ENCODE assay signal across 1 cellular context in the genomic region with DNA sequence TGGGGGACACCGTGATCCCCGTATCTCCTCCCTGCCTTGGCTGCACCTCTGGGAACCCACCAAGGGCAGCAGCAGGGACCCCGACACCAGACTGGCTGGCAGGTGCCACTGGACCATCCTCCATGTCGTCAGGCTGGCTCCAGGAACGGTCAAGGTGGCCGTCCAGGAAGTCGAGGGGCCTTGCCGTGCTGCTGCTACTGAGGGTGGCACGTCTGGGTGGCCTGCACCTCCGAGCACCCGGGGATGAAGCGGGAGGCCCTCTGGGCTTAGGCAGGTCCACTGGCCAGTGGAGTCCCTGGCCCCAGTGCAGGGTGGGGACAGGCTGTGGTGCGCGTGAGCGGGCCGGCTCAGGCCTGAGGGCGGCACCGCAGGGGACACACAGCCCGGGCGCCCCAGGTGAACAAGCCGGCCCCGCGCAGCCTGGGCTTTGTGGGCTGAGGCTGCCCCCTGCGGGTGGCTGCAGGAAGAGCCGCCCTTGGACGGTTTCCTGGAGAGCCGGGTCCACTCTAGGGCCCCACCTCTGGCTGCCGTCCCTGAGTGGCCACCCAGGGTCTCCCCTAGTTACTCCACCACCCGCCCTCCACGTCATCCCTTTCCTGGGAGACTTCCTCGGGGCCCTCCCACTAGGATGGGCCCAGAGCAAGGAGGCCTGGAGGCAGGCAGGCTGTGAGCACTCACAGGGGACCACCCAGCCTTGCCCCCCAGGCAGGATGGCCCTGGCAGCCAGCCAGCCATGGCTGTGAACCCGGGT.
TF ChIP-seq lines count a peak whose summit lies in the region.

No MANE protein-coding gene starts in this region.

TF ChIP-seq in HepG2, 621 proteins besides CTCF, POLR2A, EP300 and RAD21 (continued from another document and continues in another):
- TF ChIP-seq, protein P1, sequence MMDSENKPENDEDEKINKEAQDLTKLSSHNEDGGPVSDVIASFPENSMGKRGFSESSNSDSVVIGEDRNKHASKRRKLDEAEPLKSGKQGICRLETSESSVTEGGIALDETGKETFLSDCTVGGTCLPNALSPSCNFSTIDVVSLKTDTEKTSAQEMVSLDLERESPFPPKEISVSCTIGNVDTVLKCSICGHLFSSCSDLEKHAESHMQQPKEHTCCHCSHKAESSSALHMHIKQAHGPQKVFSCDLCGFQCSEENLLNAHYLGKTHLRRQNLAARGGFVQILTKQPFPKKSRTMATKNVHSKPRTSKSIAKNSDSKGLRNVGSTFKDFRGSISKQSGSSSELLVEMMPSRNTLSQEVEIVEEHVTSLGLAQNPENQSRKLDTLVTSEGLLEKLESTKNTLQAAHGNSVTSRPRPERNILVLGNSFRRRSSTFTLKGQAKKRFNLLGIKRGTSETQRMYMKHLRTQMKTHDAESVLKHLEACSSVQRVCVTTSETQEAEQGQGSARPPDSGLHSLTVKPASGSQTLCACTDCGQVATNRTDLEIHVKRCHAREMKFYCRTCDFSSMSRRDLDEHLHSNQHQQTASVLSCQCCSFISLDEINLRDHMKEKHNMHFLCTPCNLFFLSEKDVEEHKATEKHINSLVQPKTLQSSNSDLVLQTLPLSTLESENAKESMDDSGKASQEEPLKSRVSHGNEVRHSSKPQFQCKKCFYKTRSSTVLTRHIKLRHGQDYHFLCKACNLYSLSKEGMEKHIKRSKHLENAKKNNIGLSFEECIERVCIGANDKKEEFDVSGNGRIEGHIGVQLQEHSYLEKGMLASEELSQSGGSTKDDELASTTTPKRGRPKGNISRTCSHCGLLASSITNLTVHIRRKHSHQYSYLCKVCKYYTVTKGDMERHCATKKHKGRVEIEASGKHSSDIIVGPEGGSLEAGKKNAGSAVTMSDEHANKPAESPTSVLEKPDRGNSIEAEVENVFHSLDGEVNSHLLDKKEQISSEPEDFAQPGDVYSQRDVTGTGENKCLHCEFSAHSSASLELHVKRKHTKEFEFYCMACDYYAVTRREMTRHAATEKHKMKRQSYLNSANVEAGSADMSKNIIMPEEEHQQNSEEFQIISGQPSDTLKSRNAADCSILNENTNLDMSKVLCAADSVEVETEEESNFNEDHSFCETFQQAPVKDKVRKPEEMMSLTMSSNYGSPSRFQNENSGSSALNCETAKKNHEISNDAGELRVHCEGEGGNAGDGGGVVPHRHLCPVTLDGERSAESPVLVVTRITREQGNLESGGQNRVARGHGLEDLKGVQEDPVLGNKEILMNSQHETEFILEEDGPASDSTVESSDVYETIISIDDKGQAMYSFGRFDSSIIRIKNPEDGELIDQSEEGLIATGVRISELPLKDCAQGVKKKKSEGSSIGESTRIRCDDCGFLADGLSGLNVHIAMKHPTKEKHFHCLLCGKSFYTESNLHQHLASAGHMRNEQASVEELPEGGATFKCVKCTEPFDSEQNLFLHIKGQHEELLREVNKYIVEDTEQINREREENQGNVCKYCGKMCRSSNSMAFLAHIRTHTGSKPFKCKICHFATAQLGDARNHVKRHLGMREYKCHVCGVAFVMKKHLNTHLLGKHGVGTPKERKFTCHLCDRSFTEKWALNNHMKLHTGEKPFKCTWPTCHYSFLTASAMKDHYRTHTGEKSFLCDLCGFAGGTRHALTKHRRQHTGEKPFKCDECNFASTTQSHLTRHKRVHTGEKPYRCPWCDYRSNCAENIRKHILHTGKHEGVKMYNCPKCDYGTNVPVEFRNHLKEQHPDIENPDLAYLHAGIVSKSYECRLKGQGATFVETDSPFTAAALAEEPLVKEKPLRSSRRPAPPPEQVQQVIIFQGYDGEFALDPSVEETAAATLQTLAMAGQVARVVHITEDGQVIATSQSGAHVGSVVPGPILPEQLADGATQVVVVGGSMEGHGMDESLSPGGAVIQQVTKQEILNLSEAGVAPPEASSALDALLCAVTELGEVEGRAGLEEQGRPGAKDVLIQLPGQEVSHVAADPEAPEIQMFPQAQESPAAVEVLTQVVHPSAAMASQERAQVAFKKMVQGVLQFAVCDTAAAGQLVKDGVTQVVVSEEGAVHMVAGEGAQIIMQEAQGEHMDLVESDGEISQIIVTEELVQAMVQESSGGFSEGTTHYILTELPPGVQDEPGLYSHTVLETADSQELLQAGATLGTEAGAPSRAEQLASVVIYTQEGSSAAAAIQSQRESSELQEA (CRISPR knock-in tag; IDR thresholded peaks at IDR 0.05; ENCODE audit: not compliant biosample characterization): peak; percentile 35
- TF ChIP-seq FOXK1 (CRISPR knock-in tag; IDR thresholded peaks at IDR 0.05; ENCODE audit: borderline replicate concordance, low read depth) (no peak), ZNF724P (CRISPR knock-in tag; IDR thresholded peaks at IDR 0.05; ENCODE audit: borderline replicate concordance) (no peak), SIX1 (CRISPR knock-in tag; IDR thresholded peaks at IDR 0.05; ENCODE audit: borderline replicate concordance) (no peak), CSRNP1 (CRISPR knock-in tag; IDR thresholded peaks at IDR 0.05) (no peak), ZNF850 (CRISPR knock-in tag; conservative IDR thresholded peaks at IDR 0.05) (no peak), SUZ12 (IDR thresholded peaks at IDR 0.05; ENCODE audit: low read depth, low read length) (no peak; the same call in 1 of the 2 replicates), WIZ (CRISPR knock-in tag; IDR thresholded peaks at IDR 0.05) (no peak), U2AF2 (IDR thresholded peaks at IDR 0.05; ENCODE audit: low read depth, low read length) (no peak), ZMAT3 (CRISPR knock-in tag; conservative IDR thresholded peaks at IDR 0.05) (no peak), ZNF761 (CRISPR knock-in tag; conservative IDR thresholded peaks at IDR 0.05) (no peak), NCOA1 (CRISPR knock-in tag; IDR thresholded peaks at IDR 0.05) (peak; percentile 59; the same call in 1 of the 2 replicates), ZNF383 (CRISPR knock-in tag; IDR thresholded peaks at IDR 0.05; ENCODE audit: borderline replicate concordance) (no peak), ZNF737 (CRISPR knock-in tag; IDR thresholded peaks at IDR 0.05; ENCODE audit: borderline replicate concordance) (no peak), ZNF768 (CRISPR knock-in tag; IDR thresholded peaks at IDR 0.05) (peak; percentile 91), TEAD3 (CRISPR knock-in tag; optimal IDR thresholded peaks at IDR 0.05; ENCODE audit: borderline replicate concordance) (peak; percentile 35), ZNF891 (CRISPR knock-in tag; IDR thresholded peaks at IDR 0.05) (0 out of 2 replicates have a peak, but pooled peaks have one; percentile 69), ZNF879 (CRISPR knock-in tag; IDR thresholded peaks at IDR 0.05) (no peak), TBP (CRISPR knock-in tag; IDR thresholded peaks at IDR 0.05) (peak; percentile 12; the same call in 1 of the 2 replicates), ZSCAN31 (CRISPR knock-in tag; IDR thresholded peaks at IDR 0.05; ENCODE audit: low read depth) (no peak; the same call in 1 of the 2 replicates), ZNF782 (CRISPR knock-in tag; IDR thresholded peaks at IDR 0.05; ENCODE audit: borderline replicate concordance) (no peak), ZNF343 (CRISPR knock-in tag; IDR thresholded peaks at IDR 0.05) (no peak), ZNF160 (CRISPR knock-in tag; IDR thresholded peaks at IDR 0.05) (no peak), SMAD1 (CRISPR knock-in tag; IDR thresholded peaks at IDR 0.05; ENCODE audit: borderline replicate concordance, low read depth) (no peak; the same call in 1 of the 2 replicates), ZNF280B (CRISPR knock-in tag; IDR thresholded peaks at IDR 0.05; ENCODE audit: borderline replicate concordance) (0 out of 2 replicates have a peak, but pooled peaks have one; percentile 51), SYNCRIP (IDR thresholded peaks at IDR 0.05; ENCODE audit: insufficient read depth, low read depth, low read length) (no peak), KDM5A (IDR thresholded peaks at IDR 0.05; ENCODE audit: borderline replicate concordance, low read length) (no peak)
- TF ChIP-seq, protein P2, sequence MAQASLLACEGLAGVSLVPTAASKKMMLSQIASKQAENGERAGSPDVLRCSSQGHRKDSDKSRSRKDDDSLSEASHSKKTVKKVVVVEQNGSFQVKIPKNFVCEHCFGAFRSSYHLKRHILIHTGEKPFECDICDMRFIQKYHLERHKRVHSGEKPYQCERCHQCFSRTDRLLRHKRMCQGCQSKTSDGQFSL (CRISPR knock-in tag; IDR thresholded peaks at IDR 0.05): no peak
- TF ChIP-seq, protein P3, sequence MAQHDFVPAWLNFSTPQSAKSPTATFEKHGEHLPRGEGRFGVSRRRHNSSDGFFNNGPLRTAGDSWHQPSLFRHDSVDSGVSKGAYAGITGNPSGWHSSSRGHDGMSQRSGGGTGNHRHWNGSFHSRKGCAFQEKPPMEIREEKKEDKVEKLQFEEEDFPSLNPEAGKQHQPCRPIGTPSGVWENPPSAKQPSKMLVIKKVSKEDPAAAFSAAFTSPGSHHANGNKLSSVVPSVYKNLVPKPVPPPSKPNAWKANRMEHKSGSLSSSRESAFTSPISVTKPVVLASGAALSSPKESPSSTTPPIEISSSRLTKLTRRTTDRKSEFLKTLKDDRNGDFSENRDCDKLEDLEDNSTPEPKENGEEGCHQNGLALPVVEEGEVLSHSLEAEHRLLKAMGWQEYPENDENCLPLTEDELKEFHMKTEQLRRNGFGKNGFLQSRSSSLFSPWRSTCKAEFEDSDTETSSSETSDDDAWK (CRISPR knock-in tag; IDR thresholded peaks at IDR 0.05): no peak
- TF ChIP-seq, protein P4, sequence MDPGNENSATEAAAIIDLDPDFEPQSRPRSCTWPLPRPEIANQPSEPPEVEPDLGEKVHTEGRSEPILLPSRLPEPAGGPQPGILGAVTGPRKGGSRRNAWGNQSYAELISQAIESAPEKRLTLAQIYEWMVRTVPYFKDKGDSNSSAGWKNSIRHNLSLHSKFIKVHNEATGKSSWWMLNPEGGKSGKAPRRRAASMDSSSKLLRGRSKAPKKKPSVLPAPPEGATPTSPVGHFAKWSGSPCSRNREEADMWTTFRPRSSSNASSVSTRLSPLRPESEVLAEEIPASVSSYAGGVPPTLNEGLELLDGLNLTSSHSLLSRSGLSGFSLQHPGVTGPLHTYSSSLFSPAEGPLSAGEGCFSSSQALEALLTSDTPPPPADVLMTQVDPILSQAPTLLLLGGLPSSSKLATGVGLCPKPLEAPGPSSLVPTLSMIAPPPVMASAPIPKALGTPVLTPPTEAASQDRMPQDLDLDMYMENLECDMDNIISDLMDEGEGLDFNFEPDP (CRISPR knock-in tag; conservative IDR thresholded peaks at IDR 0.05): no peak
- TF ChIP-seq, protein P5, sequence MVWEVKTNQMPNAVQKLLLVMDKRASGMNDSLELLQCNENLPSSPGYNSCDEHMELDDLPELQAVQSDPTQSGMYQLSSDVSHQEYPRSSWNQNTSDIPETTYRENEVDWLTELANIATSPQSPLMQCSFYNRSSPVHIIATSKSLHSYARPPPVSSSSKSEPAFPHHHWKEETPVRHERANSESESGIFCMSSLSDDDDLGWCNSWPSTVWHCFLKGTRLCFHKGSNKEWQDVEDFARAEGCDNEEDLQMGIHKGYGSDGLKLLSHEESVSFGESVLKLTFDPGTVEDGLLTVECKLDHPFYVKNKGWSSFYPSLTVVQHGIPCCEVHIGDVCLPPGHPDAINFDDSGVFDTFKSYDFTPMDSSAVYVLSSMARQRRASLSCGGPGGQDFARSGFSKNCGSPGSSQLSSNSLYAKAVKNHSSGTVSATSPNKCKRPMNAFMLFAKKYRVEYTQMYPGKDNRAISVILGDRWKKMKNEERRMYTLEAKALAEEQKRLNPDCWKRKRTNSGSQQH (CRISPR knock-in tag; IDR thresholded peaks at IDR 0.05; ENCODE audit: low read depth): no peak
- TF ChIP-seq, protein P6, sequence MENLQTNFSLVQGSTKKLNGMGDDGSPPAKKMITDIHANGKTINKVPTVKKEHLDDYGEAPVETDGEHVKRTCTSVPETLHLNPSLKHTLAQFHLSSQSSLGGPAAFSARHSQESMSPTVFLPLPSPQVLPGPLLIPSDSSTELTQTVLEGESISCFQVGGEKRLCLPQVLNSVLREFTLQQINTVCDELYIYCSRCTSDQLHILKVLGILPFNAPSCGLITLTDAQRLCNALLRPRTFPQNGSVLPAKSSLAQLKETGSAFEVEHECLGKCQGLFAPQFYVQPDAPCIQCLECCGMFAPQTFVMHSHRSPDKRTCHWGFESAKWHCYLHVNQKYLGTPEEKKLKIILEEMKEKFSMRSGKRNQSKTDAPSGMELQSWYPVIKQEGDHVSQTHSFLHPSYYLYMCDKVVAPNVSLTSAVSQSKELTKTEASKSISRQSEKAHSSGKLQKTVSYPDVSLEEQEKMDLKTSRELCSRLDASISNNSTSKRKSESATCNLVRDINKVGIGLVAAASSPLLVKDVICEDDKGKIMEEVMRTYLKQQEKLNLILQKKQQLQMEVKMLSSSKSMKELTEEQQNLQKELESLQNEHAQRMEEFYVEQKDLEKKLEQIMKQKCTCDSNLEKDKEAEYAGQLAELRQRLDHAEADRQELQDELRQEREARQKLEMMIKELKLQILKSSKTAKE (CRISPR knock-in tag; IDR thresholded peaks at IDR 0.05; ENCODE audit: borderline replicate concordance): no peak
- TF ChIP-seq, protein P7, sequence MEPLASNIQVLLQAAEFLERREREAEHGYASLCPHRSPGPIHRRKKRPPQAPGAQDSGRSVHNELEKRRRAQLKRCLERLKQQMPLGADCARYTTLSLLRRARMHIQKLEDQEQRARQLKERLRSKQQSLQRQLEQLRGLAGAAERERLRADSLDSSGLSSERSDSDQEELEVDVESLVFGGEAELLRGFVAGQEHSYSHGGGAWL (CRISPR knock-in tag; IDR thresholded peaks at IDR 0.05): peak; percentile 74; the same call in 1 of the 2 replicates
- TF ChIP-seq, protein P8, sequence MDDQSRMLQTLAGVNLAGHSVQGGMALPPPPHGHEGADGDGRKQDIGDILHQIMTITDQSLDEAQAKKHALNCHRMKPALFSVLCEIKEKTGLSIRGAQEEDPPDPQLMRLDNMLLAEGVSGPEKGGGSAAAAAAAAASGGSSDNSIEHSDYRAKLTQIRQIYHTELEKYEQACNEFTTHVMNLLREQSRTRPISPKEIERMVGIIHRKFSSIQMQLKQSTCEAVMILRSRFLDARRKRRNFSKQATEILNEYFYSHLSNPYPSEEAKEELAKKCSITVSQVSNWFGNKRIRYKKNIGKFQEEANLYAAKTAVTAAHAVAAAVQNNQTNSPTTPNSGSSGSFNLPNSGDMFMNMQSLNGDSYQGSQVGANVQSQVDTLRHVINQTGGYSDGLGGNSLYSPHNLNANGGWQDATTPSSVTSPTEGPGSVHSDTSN (CRISPR knock-in tag; IDR thresholded peaks at IDR 0.05; ENCODE audit: borderline replicate concordance): no peak
